Comparison of ENCODE assay signal across 1 cellular context in the genomic region with DNA sequence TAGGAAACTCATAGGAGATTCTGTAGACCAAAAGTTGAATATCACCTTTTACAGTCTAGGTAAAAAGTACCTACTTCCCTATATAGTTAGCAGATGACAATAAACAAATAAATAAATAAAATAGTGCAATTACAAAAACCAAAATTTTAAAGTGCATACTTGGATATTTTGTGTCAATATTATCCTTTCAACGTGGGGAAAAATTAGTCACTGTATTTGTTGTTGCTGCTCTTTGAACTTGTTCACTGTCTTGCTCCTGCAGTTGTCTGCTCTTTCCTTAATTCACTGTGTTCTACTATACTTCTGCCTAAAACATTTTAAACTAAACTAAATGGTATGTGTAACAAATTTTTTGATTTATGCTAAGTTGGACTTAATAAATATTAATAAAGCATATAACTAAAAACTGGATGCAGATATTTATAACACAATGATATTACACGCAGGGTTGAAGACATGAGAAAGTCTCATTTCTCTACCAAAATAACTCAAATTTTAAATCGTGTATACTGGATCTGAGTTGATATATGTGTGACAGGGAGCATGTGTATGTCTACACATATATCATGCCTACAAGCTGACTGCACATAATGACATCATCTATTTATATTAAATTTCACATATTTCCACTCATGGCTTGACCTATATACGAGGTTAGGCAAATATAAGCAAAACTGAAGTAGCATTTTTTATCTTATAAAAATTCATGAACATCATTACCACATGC.
TF ChIP-seq lines count a peak whose summit lies in the region.

No MANE protein-coding gene starts in this region.

TF ChIP-seq in IMR-90, 13 proteins besides CTCF, POLR2A, EP300 and RAD21 (continued from another document):
- no peak for TF ChIP-seq ELK1 (IDR thresholded peaks at IDR 0.05; ENCODE audit: borderline replicate concordance, low read depth, low read length)
